In genomic region chr17:18978655-18979054, GRCh38 we compare ENCODE assay signal across 29 cellular contexts. TPM values are rescaled to one million over a fixed set of nuclear protein-coding genes. Genes with fewer than 3 reads are reported as not detected.
"Had no signal": no experiment of that assay in that cellular context is flagged by ENCODE, and none has a peak within 500 bp of the region (broad histone marks: within the 10 kb centered on the region; RNA-seq: fewer than 3 reads in every experiment).

No MANE protein-coding gene starts in this region.

- H3K36me3 ChIP-seq: tibial nerve, transverse colon, uterus had no signal

- H3K27ac ChIP-seq: stomach, suprapubic skin, testis, thoracic aorta, thyroid gland, tibial artery, tibial nerve, transverse colon, upper lobe of left lung, upper lobe of right lung, uterus, vagina had no signal

- FAIRE-seq: urothelium cell line had no signal

- DNase-seq: stimulated activated CD4-positive, alpha-beta T cell treated with anti-CD3 and anti-CD28 coated beads, Interleukin-2, amount 100 ng/mL, for 48 hours; stimulated activated CD4-positive, alpha-beta T cell treated with anti-CD3 and anti-CD28 coated beads, Interleukin-4, amount 100 ng/mL, for 1 hour; stimulated activated CD4-positive, alpha-beta T cell treated with anti-CD3 and anti-CD28 coated beads, Interleukin-4, amount 100 ng/mL, for 24 hours; stimulated activated CD4-positive, alpha-beta T cell treated with anti-CD3 and anti-CD28 coated beads, Interleukin-4, amount 100 ng/mL, for 4 hours; stimulated activated naive B cell treated with anti-CD40 and anti-IgM and Interleukin-4, amounts not matched to agents 10 μg/mL and 1 μg/mL and 100 μg/mL, for 72 hours; stimulated activated naive CD4-positive, alpha-beta T cell; stimulated activated naive CD4-positive, alpha-beta T cell treated with Interleukin-2 at 50 U/mL for 16 hours; stimulated activated naive CD8-positive, alpha-beta T cell treated with anti-CD3 and anti-CD28 coated beads, Interleukin-15, amount 100 ng/mL, for 72 hours; stimulated activated naive CD8-positive, alpha-beta T cell treated with anti-CD3 and anti-CD28 coated beads, Interleukin-15, Interleukin-2, amounts not matched to agents 100 U/mL and 50 U/mL, for 24 hours; stomach; substantia nigra; testis; thyroid gland; tibial artery; transverse colon; trophoblast cell; upper lobe of left lung; upper lobe of right lung; uterus had no signal

- H3K4me3 ChIP-seq: stomach, suprapubic skin, testis, thoracic aorta, thyroid gland, tibial artery, tibial nerve, transverse colon, upper lobe of left lung, upper lobe of right lung, uterus, vagina had no signal

- H3K27me3 ChIP-seq: stomach, suprapubic skin, testis, thyroid gland, tibial artery, tibial nerve, transverse colon, upper lobe of left lung, upper lobe of right lung, uterus, vagina had no signal

- H3K9me3 ChIP-seq: stomach, suprapubic skin, testis, thoracic aorta, thyroid gland, tibial artery, tibial nerve, transverse colon, upper lobe of left lung, upper lobe of right lung, uterus, vagina had no signal

- H3K4me1 ChIP-seq: testis, thyroid gland, tibial artery, tibial nerve, upper lobe of left lung, upper lobe of right lung, uterus had no signal

- ATAC-seq: stimulated activated effector memory CD8-positive, alpha-beta T cell treated with anti-CD3 and anti-CD28 coated beads, Interleukin-12 subunit alpha, Interleukin-12 subunit beta, amount 100 ng/mL, for 72 hours; stimulated activated memory B cell treated with anti-CD40 and anti-IgM and Interleukin-4, amounts not matched to agents 10 μg/mL and 1 μg/mL and 100 μg/mL, for 72 hours; stimulated activated naive B cell treated with anti-CD40 and anti-IgM and Interleukin-4, amounts not matched to agents 10 μg/mL and 1 μg/mL and 100 μg/mL, for 72 hours; stimulated activated naive CD8-positive, alpha-beta T cell treated with anti-CD3 and anti-CD28 coated beads, Interleukin-15, amount 100 ng/mL, for 72 hours; stimulated activated naive CD8-positive, alpha-beta T cell treated with anti-CD3 and anti-CD28 coated beads, Interleukin-15, Interleukin-2, amounts not matched to agents 100 U/mL and 50 U/mL, for 24 hours; upper lobe of right lung had no signal

RNA-seq across cellular contexts. Expression of gene SLC5A10, which starts 26.7 kb away (rescaled TPM):
- total RNA-seq: stomach, temporal lobe, thoracic aorta, thyroid gland, tibial nerve, transverse colon, upper lobe of left lung, upper lobe of right lung, ureter, urinary bladder, uterus, vagina had no signal
